In the genomic region with DNA sequence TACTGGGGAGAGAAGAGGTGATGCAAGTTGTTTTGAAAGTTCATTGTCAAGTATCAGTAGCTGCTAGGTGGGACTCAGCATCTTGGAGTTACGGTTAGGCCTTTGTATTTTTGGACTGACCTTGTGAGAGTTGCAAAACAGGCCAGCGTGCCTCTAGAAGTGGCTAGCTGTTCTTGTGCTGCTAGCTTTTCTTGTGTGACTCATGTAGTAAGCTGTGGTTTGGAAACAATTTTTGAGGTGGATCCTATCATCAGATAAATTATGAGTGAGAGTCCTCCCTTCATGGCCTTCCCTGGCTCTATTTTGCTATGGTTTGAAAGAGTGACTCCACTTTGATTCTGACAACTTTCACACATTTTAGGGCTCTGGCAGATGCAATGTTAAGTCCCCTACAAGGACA, we compare ENCODE assay signal across 10 cellular contexts.
DNase-seq lines count a peak whose midpoint lies in the region; ATAC-seq, FAIRE-seq and TF ChIP-seq lines count a peak whose summit lies in the region.
"Had no signal": no experiment of that assay in that cellular context is flagged by ENCODE, and none has a peak within 500 bp of the region (broad histone marks: within the 10 kb centered on the region; RNA-seq: fewer than 3 reads in every experiment).

No MANE protein-coding gene starts in this region.

- H3K4me3 ChIP-seq in bronchial epithelial cell (ENCODE audit: low read depth, low read length) (no peak overlapping the region), OCI-LY7 (ENCODE audit: low read depth, low read length, poor library complexity, severe bottlenecking) (no peak overlapping the region)
- H3K4me3 ChIP-seq: SK-N-MC had no signal

- H3K36me3 ChIP-seq in bronchial epithelial cell (ENCODE audit: control insufficient read depth, insufficient read depth, low read length), result no peaks in the 10 kb centered on the region
- H3K36me3 ChIP-seq in OCI-LY7 (ENCODE audit: insufficient read depth, low read length), result no peaks in the 10 kb centered on the region

- no peaks in the 10 kb centered on the region for H3K9me2 ChIP-seq in OCI-LY7 (ENCODE audit: insufficient read depth, low read length)

- POLR2A ChIA-PET in OCI-LY7 (lab: Charles Lee), result interaction anchor here (0.6 to 1.1 kb wide), 3 partner anchors 9 to 319 kb away, joined by 3 to 4 read pairs (median 4); no protein-coding TSS in a partner anchor

- intact Hi-C loops in OCI-LY7 (cut with micrococcal nuclease; ENCODE audit: unreplicated experiment), result no loop called here

- peaks cover 4% of the 10 kb centered on the region for H3K27me3 Mint-ChIP-seq in activated naive CD8-positive, alpha-beta T cell treated with anti-CD3 and anti-CD28 coated beads, Interleukin-2, amount 50 U/mL, for 24 hours
- H3K27me3 Mint-ChIP-seq in activated naive CD8-positive, alpha-beta T cell treated with anti-CD3 and anti-CD28 coated beads for 36 hours, result peaks cover 14% of the 10 kb centered on the region

- DNase-seq in activated naive CD8-positive, alpha-beta T cell treated with anti-CD3 and anti-CD28 coated beads, Interleukin-2, amount 50 U/mL, for 24 hours, result no peak
- DNase-seq in activated naive CD8-positive, alpha-beta T cell treated with anti-CD3 and anti-CD28 coated beads for 36 hours, result no peak
- DNase-seq in bronchial epithelial cell (ENCODE audit: low read depth) (peak; percentile 73), NCI-H1092 (lab: John Stamatoyannopoulos, UW) (no peak), OCI-LY7 (ENCODE audit: low spot score) (no peak), cerebellar cortex (ENCODE audit: low spot score) (no peak)
- DNase-seq: CD4-positive, CD25-positive, alpha-beta regulatory T cell had no signal

- TF ChIP-seq CTCF in bronchial epithelial cell (IDR thresholded peaks at IDR 0.05; ENCODE audit: insufficient read depth, low read length, severe bottlenecking) (no peak), OCI-LY7 (conservative IDR thresholded peaks at IDR 0.05; ENCODE audit: low read length) (no peak)

- no peak for FAIRE-seq in bronchial epithelial cell (lab: Jason Lieb, UNC)

- no peaks in the 10 kb centered on the region for H4K20me1 ChIP-seq in OCI-LY7 (ENCODE audit: insufficient read depth, low read length)

- BruUV-seq in OCI-LY7 (replicated peaks; lab: Mats Ljungman, UMichigan), result no TSS peak

- H3K79me2 ChIP-seq in OCI-LY7 (ENCODE audit: insufficient read depth, low read depth, low read length), result no peaks in the 10 kb centered on the region

- H3K4me1 ChIP-seq in OCI-LY7 (ENCODE audit: insufficient read depth, low read length, poor library complexity, severe bottlenecking), result no peaks in the 10 kb centered on the region

- no peaks in the 10 kb centered on the region for H3K9me3 ChIP-seq in OCI-LY7 (ENCODE audit: low read length)

- H2AFZ ChIP-seq in OCI-LY7 (ENCODE audit: low read length), result no peak overlapping the region

- H3K4me3 Mint-ChIP-seq in activated naive CD8-positive, alpha-beta T cell treated with anti-CD3 and anti-CD28 coated beads, Interleukin-2, amount 50 U/mL, for 24 hours, result no peak overlapping the region
- no peak overlapping the region for H3K4me3 Mint-ChIP-seq in activated naive CD8-positive, alpha-beta T cell treated with anti-CD3 and anti-CD28 coated beads for 36 hours
- H3K4me3 Mint-ChIP-seq: CD4-positive, CD25-positive, alpha-beta regulatory T cell had no signal

- peaks cover 1% of the 10 kb centered on the region for H3K36me3 Mint-ChIP-seq in activated naive CD8-positive, alpha-beta T cell treated with anti-CD3 and anti-CD28 coated beads, Interleukin-2, amount 50 U/mL, for 24 hours (ENCODE audit: low read depth)
- H3K36me3 Mint-ChIP-seq in activated naive CD8-positive, alpha-beta T cell treated with anti-CD3 and anti-CD28 coated beads for 36 hours, result no peaks in the 10 kb centered on the region
- H3K36me3 Mint-ChIP-seq: CD4-positive, CD25-positive, alpha-beta regulatory T cell had no signal

- no peaks in the 10 kb centered on the region for H3K27me3 ChIP-seq in bronchial epithelial cell (ENCODE audit: control insufficient read depth, insufficient read depth, low read length)

- H3K27ac ChIP-seq in OCI-LY7 (ENCODE audit: low read depth, low read length, poor library complexity, severe bottlenecking), result no peak overlapping the region
- H3K27ac ChIP-seq: SK-N-MC had no signal

- CTCF ChIA-PET in OCI-LY7 (lab: Charles Lee; ENCODE audit: unreplicated experiment), result interaction anchor here (0.6 kb wide), 1 partner anchor 11 kb away, joined by 3 read pairs; no protein-coding TSS in a partner anchor

- no peak overlapping the region for H3K4me2 ChIP-seq in OCI-LY7 (ENCODE audit: low read length)

- peaks cover 3% of the 10 kb centered on the region for H3K4me1 Mint-ChIP-seq in activated naive CD8-positive, alpha-beta T cell treated with anti-CD3 and anti-CD28 coated beads, Interleukin-2, amount 50 U/mL, for 24 hours
- H3K4me1 Mint-ChIP-seq in activated naive CD8-positive, alpha-beta T cell treated with anti-CD3 and anti-CD28 coated beads for 36 hours, result peaks cover 8% of the 10 kb centered on the region
- H3K4me1 Mint-ChIP-seq: CD4-positive, CD25-positive, alpha-beta regulatory T cell had no signal

- peak; percentile 58 for ATAC-seq in activated naive CD8-positive, alpha-beta T cell treated with anti-CD3 and anti-CD28 coated beads, Interleukin-2, amount 50 U/mL, for 24 hours
- ATAC-seq in HG03571 (IDR thresholded peaks at IDR 0.05; ENCODE audit: unreplicated experiment), result peak; percentile 42
- no peak for ATAC-seq in GM21825 (IDR thresholded peaks at IDR 0.05; ENCODE audit: unreplicated experiment)

- H3K9me3 Mint-ChIP-seq in activated naive CD8-positive, alpha-beta T cell treated with anti-CD3 and anti-CD28 coated beads, Interleukin-2, amount 50 U/mL, for 24 hours, result peaks cover 12% of the 10 kb centered on the region
- H3K9me3 Mint-ChIP-seq in activated naive CD8-positive, alpha-beta T cell treated with anti-CD3 and anti-CD28 coated beads for 36 hours, result peaks cover 5% of the 10 kb centered on the region

- no peak overlapping the region for H3K27ac Mint-ChIP-seq in activated naive CD8-positive, alpha-beta T cell treated with anti-CD3 and anti-CD28 coated beads, Interleukin-2, amount 50 U/mL, for 24 hours
- H3K27ac Mint-ChIP-seq in activated naive CD8-positive, alpha-beta T cell treated with anti-CD3 and anti-CD28 coated beads for 36 hours, result no peak overlapping the region
- H3K27ac Mint-ChIP-seq: CD4-positive, CD25-positive, alpha-beta regulatory T cell had no signal
